ENCODE assay signal across 1 cellular context in the genomic region with DNA sequence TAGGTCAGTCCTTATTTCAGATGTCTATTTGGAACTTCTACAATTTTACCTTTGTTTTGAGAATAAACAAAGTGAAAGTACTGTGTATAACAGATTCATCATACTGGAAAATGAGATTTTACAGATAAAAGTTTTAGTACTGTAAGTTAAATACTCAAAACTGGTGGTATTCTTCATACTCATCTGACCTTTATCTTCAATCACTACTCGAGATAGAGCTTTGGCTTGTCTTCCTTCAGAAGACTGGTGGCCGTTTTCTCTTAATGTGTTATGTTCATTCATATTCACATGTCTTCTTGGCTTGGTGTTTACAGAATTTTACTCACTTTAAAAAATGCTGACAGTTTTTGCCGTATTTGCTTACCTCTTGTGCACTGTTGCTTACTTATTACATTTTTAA.
TF ChIP-seq lines count a peak whose summit lies in the region.

No MANE protein-coding gene starts in this region.

TF ChIP-seq in GM12878, 131 proteins besides CTCF, POLR2A, EP300 and RAD21 (continued from another document):
- TF ChIP-seq, protein P1, sequence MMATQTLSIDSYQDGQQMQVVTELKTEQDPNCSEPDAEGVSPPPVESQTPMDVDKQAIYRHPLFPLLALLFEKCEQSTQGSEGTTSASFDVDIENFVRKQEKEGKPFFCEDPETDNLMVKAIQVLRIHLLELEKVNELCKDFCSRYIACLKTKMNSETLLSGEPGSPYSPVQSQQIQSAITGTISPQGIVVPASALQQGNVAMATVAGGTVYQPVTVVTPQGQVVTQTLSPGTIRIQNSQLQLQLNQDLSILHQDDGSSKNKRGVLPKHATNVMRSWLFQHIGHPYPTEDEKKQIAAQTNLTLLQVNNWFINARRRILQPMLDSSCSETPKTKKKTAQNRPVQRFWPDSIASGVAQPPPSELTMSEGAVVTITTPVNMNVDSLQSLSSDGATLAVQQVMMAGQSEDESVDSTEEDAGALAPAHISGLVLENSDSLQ (IDR thresholded peaks at IDR 0.05) = no peak
- TF ChIP-seq, protein P2, sequence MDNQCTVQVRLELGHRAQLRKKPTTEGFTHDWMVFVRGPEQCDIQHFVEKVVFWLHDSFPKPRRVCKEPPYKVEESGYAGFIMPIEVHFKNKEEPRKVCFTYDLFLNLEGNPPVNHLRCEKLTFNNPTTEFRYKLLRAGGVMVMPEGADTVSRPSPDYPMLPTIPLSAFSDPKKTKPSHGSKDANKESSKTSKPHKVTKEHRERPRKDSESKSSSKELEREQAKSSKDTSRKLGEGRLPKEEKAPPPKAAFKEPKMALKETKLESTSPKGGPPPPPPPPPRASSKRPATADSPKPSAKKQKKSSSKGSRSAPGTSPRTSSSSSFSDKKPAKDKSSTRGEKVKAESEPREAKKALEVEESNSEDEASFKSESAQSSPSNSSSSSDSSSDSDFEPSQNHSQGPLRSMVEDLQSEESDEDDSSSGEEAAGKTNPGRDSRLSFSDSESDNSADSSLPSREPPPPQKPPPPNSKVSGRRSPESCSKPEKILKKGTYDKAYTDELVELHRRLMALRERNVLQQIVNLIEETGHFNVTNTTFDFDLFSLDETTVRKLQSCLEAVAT (IDR thresholded peaks at IDR 0.05) = no peak
- no peak for TF ChIP-seq ZNF24 (IDR thresholded peaks at IDR 0.05)
- TF ChIP-seq, protein P3, sequence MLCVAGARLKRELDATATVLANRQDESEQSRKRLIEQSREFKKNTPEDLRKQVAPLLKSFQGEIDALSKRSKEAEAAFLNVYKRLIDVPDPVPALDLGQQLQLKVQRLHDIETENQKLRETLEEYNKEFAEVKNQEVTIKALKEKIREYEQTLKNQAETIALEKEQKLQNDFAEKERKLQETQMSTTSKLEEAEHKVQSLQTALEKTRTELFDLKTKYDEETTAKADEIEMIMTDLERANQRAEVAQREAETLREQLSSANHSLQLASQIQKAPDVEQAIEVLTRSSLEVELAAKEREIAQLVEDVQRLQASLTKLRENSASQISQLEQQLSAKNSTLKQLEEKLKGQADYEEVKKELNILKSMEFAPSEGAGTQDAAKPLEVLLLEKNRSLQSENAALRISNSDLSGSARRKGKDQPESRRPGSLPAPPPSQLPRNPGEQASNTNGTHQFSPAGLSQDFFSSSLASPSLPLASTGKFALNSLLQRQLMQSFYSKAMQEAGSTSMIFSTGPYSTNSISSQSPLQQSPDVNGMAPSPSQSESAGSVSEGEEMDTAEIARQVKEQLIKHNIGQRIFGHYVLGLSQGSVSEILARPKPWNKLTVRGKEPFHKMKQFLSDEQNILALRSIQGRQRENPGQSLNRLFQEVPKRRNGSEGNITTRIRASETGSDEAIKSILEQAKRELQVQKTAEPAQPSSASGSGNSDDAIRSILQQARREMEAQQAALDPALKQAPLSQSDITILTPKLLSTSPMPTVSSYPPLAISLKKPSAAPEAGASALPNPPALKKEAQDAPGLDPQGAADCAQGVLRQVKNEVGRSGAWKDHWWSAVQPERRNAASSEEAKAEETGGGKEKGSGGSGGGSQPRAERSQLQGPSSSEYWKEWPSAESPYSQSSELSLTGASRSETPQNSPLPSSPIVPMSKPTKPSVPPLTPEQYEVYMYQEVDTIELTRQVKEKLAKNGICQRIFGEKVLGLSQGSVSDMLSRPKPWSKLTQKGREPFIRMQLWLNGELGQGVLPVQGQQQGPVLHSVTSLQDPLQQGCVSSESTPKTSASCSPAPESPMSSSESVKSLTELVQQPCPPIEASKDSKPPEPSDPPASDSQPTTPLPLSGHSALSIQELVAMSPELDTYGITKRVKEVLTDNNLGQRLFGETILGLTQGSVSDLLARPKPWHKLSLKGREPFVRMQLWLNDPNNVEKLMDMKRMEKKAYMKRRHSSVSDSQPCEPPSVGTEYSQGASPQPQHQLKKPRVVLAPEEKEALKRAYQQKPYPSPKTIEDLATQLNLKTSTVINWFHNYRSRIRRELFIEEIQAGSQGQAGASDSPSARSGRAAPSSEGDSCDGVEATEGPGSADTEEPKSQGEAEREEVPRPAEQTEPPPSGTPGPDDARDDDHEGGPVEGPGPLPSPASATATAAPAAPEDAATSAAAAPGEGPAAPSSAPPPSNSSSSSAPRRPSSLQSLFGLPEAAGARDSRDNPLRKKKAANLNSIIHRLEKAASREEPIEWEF (IDR thresholded peaks at IDR 0.05; ENCODE audit: insufficient replicate concordance, low read depth, low read length) = no peak
- no peak for TF ChIP-seq ATF7 (IDR thresholded peaks at IDR 0.05; ENCODE audit: low read depth)
- TF ChIP-seq ZNF207 (IDR thresholded peaks at IDR 0.05; ENCODE audit: borderline replicate concordance) = no peak
- no peak for TF ChIP-seq EED (IDR thresholded peaks at IDR 0.05; ENCODE audit: low read depth)
- no peak for TF ChIP-seq YBX1 (IDR thresholded peaks at IDR 0.05)
- TF ChIP-seq PML (IDR thresholded peaks at IDR 0.05; ENCODE audit: low read length) = no peak
- TF ChIP-seq, protein P4, sequence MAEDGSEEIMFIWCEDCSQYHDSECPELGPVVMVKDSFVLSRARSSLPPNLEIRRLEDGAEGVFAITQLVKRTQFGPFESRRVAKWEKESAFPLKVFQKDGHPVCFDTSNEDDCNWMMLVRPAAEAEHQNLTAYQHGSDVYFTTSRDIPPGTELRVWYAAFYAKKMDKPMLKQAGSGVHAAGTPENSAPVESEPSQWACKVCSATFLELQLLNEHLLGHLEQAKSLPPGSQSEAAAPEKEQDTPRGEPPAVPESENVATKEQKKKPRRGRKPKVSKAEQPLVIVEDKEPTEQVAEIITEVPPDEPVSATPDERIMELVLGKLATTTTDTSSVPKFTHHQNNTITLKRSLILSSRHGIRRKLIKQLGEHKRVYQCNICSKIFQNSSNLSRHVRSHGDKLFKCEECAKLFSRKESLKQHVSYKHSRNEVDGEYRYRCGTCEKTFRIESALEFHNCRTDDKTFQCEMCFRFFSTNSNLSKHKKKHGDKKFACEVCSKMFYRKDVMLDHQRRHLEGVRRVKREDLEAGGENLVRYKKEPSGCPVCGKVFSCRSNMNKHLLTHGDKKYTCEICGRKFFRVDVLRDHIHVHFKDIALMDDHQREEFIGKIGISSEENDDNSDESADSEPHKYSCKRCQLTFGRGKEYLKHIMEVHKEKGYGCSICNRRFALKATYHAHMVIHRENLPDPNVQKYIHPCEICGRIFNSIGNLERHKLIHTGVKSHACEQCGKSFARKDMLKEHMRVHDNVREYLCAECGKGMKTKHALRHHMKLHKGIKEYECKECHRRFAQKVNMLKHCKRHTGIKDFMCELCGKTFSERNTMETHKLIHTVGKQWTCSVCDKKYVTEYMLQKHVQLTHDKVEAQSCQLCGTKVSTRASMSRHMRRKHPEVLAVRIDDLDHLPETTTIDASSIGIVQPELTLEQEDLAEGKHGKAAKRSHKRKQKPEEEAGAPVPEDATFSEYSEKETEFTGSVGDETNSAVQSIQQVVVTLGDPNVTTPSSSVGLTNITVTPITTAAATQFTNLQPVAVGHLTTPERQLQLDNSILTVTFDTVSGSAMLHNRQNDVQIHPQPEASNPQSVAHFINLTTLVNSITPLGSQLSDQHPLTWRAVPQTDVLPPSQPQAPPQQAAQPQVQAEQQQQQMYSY (CRISPR knock-in tag; IDR thresholded peaks at IDR 0.05) = no peak
- TF ChIP-seq, protein P5, sequence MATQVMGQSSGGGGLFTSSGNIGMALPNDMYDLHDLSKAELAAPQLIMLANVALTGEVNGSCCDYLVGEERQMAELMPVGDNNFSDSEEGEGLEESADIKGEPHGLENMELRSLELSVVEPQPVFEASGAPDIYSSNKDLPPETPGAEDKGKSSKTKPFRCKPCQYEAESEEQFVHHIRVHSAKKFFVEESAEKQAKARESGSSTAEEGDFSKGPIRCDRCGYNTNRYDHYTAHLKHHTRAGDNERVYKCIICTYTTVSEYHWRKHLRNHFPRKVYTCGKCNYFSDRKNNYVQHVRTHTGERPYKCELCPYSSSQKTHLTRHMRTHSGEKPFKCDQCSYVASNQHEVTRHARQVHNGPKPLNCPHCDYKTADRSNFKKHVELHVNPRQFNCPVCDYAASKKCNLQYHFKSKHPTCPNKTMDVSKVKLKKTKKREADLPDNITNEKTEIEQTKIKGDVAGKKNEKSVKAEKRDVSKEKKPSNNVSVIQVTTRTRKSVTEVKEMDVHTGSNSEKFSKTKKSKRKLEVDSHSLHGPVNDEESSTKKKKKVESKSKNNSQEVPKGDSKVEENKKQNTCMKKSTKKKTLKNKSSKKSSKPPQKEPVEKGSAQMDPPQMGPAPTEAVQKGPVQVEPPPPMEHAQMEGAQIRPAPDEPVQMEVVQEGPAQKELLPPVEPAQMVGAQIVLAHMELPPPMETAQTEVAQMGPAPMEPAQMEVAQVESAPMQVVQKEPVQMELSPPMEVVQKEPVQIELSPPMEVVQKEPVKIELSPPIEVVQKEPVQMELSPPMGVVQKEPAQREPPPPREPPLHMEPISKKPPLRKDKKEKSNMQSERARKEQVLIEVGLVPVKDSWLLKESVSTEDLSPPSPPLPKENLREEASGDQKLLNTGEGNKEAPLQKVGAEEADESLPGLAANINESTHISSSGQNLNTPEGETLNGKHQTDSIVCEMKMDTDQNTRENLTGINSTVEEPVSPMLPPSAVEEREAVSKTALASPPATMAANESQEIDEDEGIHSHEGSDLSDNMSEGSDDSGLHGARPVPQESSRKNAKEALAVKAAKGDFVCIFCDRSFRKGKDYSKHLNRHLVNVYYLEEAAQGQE (IDR thresholded peaks at IDR 0.05; ENCODE audit: low read depth, low read length) = no peak
- TF ChIP-seq, protein P6, sequence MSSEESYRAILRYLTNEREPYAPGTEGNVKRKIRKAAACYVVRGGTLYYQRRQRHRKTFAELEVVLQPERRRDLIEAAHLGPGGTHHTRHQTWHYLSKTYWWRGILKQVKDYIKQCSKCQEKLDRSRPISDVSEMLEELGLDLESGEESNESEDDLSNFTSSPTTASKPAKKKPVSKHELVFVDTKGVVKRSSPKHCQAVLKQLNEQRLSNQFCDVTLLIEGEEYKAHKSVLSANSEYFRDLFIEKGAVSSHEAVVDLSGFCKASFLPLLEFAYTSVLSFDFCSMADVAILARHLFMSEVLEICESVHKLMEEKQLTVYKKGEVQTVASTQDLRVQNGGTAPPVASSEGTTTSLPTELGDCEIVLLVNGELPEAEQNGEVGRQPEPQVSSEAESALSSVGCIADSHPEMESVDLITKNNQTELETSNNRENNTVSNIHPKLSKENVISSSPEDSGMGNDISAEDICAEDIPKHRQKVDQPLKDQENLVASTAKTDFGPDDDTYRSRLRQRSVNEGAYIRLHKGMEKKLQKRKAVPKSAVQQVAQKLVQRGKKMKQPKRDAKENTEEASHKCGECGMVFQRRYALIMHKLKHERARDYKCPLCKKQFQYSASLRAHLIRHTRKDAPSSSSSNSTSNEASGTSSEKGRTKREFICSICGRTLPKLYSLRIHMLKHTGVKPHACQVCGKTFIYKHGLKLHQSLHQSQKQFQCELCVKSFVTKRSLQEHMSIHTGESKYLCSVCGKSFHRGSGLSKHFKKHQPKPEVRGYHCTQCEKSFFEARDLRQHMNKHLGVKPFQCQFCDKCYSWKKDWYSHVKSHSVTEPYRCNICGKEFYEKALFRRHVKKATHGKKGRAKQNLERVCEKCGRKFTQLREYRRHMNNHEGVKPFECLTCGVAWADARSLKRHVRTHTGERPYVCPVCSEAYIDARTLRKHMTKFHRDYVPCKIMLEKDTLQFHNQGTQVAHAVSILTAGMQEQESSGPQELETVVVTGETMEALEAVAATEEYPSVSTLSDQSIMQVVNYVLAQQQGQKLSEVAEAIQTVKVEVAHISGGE (CRISPR knock-in tag; IDR thresholded peaks at IDR 0.05) = no peak
- no peak for TF ChIP-seq RUNX3 (IDR thresholded peaks at IDR 0.05; ENCODE audit: low read length)
